ENCODE assay signal across 8 cellular contexts in the genomic region with DNA sequence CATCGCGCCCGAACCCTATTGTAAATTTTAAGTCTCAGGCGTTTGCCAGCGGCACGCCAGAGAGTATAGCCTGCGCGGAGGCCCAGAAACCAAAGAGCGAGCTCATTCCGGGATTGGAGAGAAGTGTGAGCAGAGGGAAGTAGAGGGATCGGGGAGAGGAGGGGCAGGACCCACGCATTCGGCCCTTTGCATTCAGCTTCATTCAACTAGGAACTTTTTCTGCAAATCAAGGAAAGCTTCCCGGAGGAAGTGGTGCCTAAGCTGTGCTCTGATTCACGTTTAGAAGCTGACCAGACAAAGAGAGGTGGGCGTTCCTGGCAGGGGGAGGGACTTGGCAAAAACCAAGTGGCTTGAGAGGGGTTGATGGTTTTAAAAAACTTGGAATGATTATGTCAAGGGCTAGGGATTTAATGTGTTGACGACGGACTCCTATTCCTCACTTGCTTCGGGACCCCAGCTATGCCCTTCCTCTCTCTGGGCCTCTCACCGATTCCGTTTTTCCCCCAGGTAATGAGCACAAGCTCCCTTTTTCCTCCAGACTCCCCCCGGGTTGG. TPM values are rescaled to one million over a fixed set of nuclear protein-coding genes. Genes with fewer than 3 reads are reported as not detected.
DNase-seq lines count a peak whose midpoint lies in the region; ATAC-seq, FAIRE-seq and TF ChIP-seq lines count a peak whose summit lies in the region.

No MANE protein-coding gene starts in this region.

- H3K4me2 ChIP-seq in OCI-LY1 (ENCODE audit: low read length) (peak overlapping the region; percentile 78), GM12878 (ENCODE audit: control insufficient read depth, insufficient read depth) (peak overlapping the region; percentile 72)

- H4K20me1 ChIP-seq in OCI-LY1 (ENCODE audit: insufficient read depth, low read length): no peaks in the 10 kb centered on the region
- peaks cover 10% of the 10 kb centered on the region for H4K20me1 ChIP-seq in GM12878 (ENCODE audit: control insufficient read depth, insufficient read depth)

- intact Hi-C loops in CD8-positive, alpha-beta T cell (cut with DNase I, micrococcal nuclease): loop anchor here (1.0 to 5.0 kb wide), 10 partner anchors 11 to 284 kb away; a partner anchor contains a TSS
- intact Hi-C loops in GM12878 (cut with micrococcal nuclease; ENCODE audit: unreplicated experiment): loop anchor here (1.0 to 5.0 kb wide), 4 partner anchors 36 to 191 kb away; a partner anchor contains a TSS

- no peak for TF ChIP-seq RAD21 in GM12878 (IDR thresholded peaks at IDR 0.05; ENCODE audit: insufficient read depth, low read depth, low read length)

- H3K36me3 ChIP-seq in CD8-positive, alpha-beta T cell (ENCODE audit: insufficient read depth, low read length): peaks cover 4% of the 10 kb centered on the region
- H3K36me3 ChIP-seq in HUES48 (ENCODE audit: control insufficient read depth, insufficient read depth, low read length) (peaks cover 15% of the 10 kb centered on the region), OCI-LY1 (ENCODE audit: insufficient read depth, low read length) (peaks cover 11% of the 10 kb centered on the region), GM12878 (ENCODE audit: control insufficient read depth in 2 of 2, insufficient read depth in 2 of 2, low read length in 1 of 2) (peaks cover 0 to 3% of the 10 kb centered on the region in 2 experiments; a peak in 3 of 4 replicates), iPS DF 6.9 (ENCODE audit: control insufficient read depth, insufficient read depth, low read length) (peaks cover 3% of the 10 kb centered on the region; the same call in 1 of the 2 replicates)

- H3K9ac ChIP-seq in HUES48 (ENCODE audit: low read depth, low read length) (peak overlapping the region; percentile 96), OCI-LY1 (ENCODE audit: low read length) (peak overlapping the region; percentile 85), GM12878 (ENCODE audit: control insufficient read depth, insufficient read depth, low read length) (peak overlapping the region; percentile 91)

- H3K79me2 ChIP-seq in OCI-LY1 (ENCODE audit: insufficient read depth, low read length) (peaks cover 30% of the 10 kb centered on the region), GM12878 (ENCODE audit: control insufficient read depth, insufficient read depth, low read length) (peaks cover 41% of the 10 kb centered on the region)

- RAD21 ChIA-PET in GM12878 (lab: Charles Lee; ENCODE audit: unreplicated experiment): interaction anchor here (0.7 to 8.6 kb wide), 17 partner anchors 11 to 496 kb away, joined by 3 to 131 read pairs (median 4); a partner anchor contains a TSS

- no peak for TF ChIP-seq CTCF in CD8-positive, alpha-beta T cell (IDR thresholded peaks at IDR 0.05)
- TF ChIP-seq CTCF in OCI-LY1 (IDR thresholded peaks at IDR 0.05; ENCODE audit: low read length) (no peak), GM12878 (IDR thresholded peaks at IDR 0.05 in 2 of 3, conservative IDR thresholded peaks at IDR 0.05 in 1 of 3; ENCODE audit: control insufficient read depth in 2 of 3, extremely low read depth in 1 of 3, insufficient read depth in 1 of 3, low read depth in 3 of 3, low read length in 3 of 3) (no peak)

- no TSS peak for BruUV-seq in GM12878 (replicated peaks; lab: Mats Ljungman, UMichigan)

- no peaks in the 10 kb centered on the region for H3K27me3 ChIP-seq in CD8-positive, alpha-beta T cell (ENCODE audit: insufficient read depth, low read length)
- H3K27me3 ChIP-seq in HUES48 (ENCODE audit: control insufficient read depth, insufficient read depth, low read length) (no peaks in the 10 kb centered on the region), OCI-LY1 (ENCODE audit: insufficient read depth, low read length) (no peaks in the 10 kb centered on the region), GM12878 (replicated peaks in 1 of 2; ENCODE audit: control insufficient read depth in 2 of 2, insufficient read depth in 2 of 2, low read length in 1 of 2) (no peaks in the 10 kb centered on the region), iPS DF 6.9 (ENCODE audit: control insufficient read depth, insufficient read depth, low read length) (no peaks in the 10 kb centered on the region)

- under 1% methylated on average over 22 of the region's 22 CpGs for WGBS in GM12878 (ENCODE audit: insufficient coverage, insufficient replicate concordance, low lambda C conversion rate, missing lambda C conversion rate)
- WGBS in iPS DF 6.9 (ENCODE audit: insufficient coverage, insufficient read length): no CpG with 5 or more reads among the region's 22 CpGs

- H3K9me3 ChIP-seq in CD8-positive, alpha-beta T cell (ENCODE audit: low read length): no peaks in the 10 kb centered on the region
- H3K9me3 ChIP-seq in HUES48 (ENCODE audit: control insufficient read depth, insufficient read depth, low read length): no peaks in the 10 kb centered on the region
- H3K9me3 ChIP-seq in OCI-LY1 (ENCODE audit: low read length): no peaks in the 10 kb centered on the region
- no peaks in the 10 kb centered on the region for H3K9me3 ChIP-seq in GM12878 (replicated peaks; ENCODE audit: control insufficient read depth, insufficient read depth, low read length)
- no peaks in the 10 kb centered on the region for H3K9me3 ChIP-seq in iPS DF 6.9 (ENCODE audit: control insufficient read depth, insufficient read depth, low read length)

- peak; percentile 5 for ATAC-seq in CD8-positive, alpha-beta T cell
- ATAC-seq in GM12878: peak; percentile 19
- ATAC-seq in HG02571 (IDR thresholded peaks at IDR 0.05; ENCODE audit: unreplicated experiment): no peak

- H3K4me1 Mint-ChIP-seq in CD8-positive, alpha-beta T cell (ENCODE audit: low read depth): peaks cover 43% of the 10 kb centered on the region

- H3K27me3 Mint-ChIP-seq in CD8-positive, alpha-beta T cell (ENCODE audit: low read depth): no peaks in the 10 kb centered on the region

- in situ Hi-C loops in GM18951 (cut with MboI; ENCODE audit: low sequenced_read_pairs, unreplicated experiment) (no loop called here), GM12878 (cut with MboI) (no loop called here)

- H3K4me1 ChIP-seq in CD8-positive, alpha-beta T cell (ENCODE audit: insufficient read depth, low read length): peaks cover 40% of the 10 kb centered on the region
- H3K4me1 ChIP-seq in HUES48 (ENCODE audit: control insufficient read depth, insufficient read depth, low read length) (peaks cover 19% of the 10 kb centered on the region), OCI-LY1 (ENCODE audit: insufficient read depth, low read length, severe bottlenecking) (peaks cover 68% of the 10 kb centered on the region), GM12878 (ENCODE audit: control insufficient read depth, insufficient read depth, low read length) (peaks cover 38% of the 10 kb centered on the region), iPS DF 6.9 (ENCODE audit: control insufficient read depth, insufficient read depth, low read length) (peaks cover 8% of the 10 kb centered on the region)

- FAIRE-seq in GM12878 (lab: Jason Lieb, UNC): no peak

- peak overlapping the region; percentile 99 for H3K4me3 Mint-ChIP-seq in CD8-positive, alpha-beta T cell

- peak in 2 of 7 experiments; percentile 44 to 65 for DNase-seq in CD8-positive, alpha-beta T cell
- peak; percentile 84 for DNase-seq in GM12878 (ENCODE audit: low read depth, low spot score)
- no peak for DNase-seq in iPS DF 6.9 (ENCODE audit: low read depth, low spot score)
- DNase-seq in skeletal muscle cell (ENCODE audit: low read depth): peak; percentile 74

- H2AFZ ChIP-seq in OCI-LY1 (ENCODE audit: low read length): no peak overlapping the region
- peak overlapping the region; percentile 95 for H2AFZ ChIP-seq in GM12878 (ENCODE audit: control insufficient read depth, low read depth, low read length)

- H3K9me3 Mint-ChIP-seq in CD8-positive, alpha-beta T cell: no peaks in the 10 kb centered on the region

- H3K27ac ChIP-seq in CD8-positive, alpha-beta T cell (ENCODE audit: low read depth, low read length): peak overlapping the region; percentile 86
- H3K27ac ChIP-seq in HUES48 (ENCODE audit: low read depth, low read length) (peak overlapping the region; percentile 96), OCI-LY1 (ENCODE audit: low read depth, low read length, poor library complexity, severe bottlenecking) (peak overlapping the region; percentile 92), GM12878 (ENCODE audit: control insufficient read depth, insufficient read depth) (peak overlapping the region; percentile 99), iPS DF 6.9 (ENCODE audit: low read length) (peak overlapping the region; percentile 61)

- POLR2A ChIA-PET in CD8-positive, alpha-beta T cell (lab: Charles Lee): interaction anchor here (1.0 to 5.1 kb wide), 17 partner anchors 11 to 223 kb away, joined by 3 to 29 read pairs (median 4); a partner anchor contains a TSS
- POLR2A ChIA-PET in GM12878 (lab: Charles Lee): interaction anchor here (0.5 to 11.2 kb wide), 28 partner anchors 10 to 718 kb away, joined by 3 to 200 read pairs (median 4); a partner anchor contains a TSS

- peak overlapping the region; percentile 99 for H3K27ac Mint-ChIP-seq in CD8-positive, alpha-beta T cell

- no peak for TF ChIP-seq EP300 in GM12878 (IDR thresholded peaks at IDR 0.05; ENCODE audit: borderline replicate concordance in 1 of 2, control insufficient read depth in 1 of 2, low read depth in 2 of 2, low read length in 2 of 2)

- no peaks in the 10 kb centered on the region for H3K9me2 ChIP-seq in OCI-LY1 (ENCODE audit: low read depth, low read length)

- peaks cover 6% of the 10 kb centered on the region; the same call in 1 of the 2 replicates for H3F3A ChIP-seq in OCI-LY1 (ENCODE audit: insufficient read depth, low read length)

- peak overlapping the region; percentile 83 for H3K4me3 ChIP-seq in CD8-positive, alpha-beta T cell (ENCODE audit: low read depth, low read length)
- H3K4me3 ChIP-seq in HUES48 (ENCODE audit: low read depth, low read length) (peak overlapping the region; percentile 67), OCI-LY1 (ENCODE audit: low read depth, low read length, poor library complexity, severe bottlenecking) (peak overlapping the region; percentile 89), GM12878 (peak overlapping the region; percentile 94), iPS DF 6.9 (ENCODE audit: low read length) (peak overlapping the region; percentile 69; the same call in 1 of the 2 replicates), skeletal muscle cell (ENCODE audit: low read depth, low read length) (peak overlapping the region; percentile 45)

- SMC1A ChIA-PET in GM12878 (lab: Charles Lee; ENCODE audit: uncharacterized antibody, unreplicated experiment): interaction anchor here (0.5 to 2.7 kb wide), 14 partner anchors 12 to 309 kb away, joined by 3 to 11 read pairs (median 3); a partner anchor contains a TSS

- CTCF ChIA-PET in CD8-positive, alpha-beta T cell (lab: Charles Lee): interaction anchor here (0.6 to 8.0 kb wide), 14 partner anchors 8 to 208 kb away, joined by 3 to 59 read pairs (median 4); a partner anchor contains a TSS
- CTCF ChIA-PET in GM12878 (lab: Yijun Ruan, JAX): interaction anchor here (1.1 to 10.5 kb wide), 9 partner anchors 10 to 203 kb away, joined by 3 to 130 read pairs (median 5); a partner anchor contains a TSS

- H3K36me3 Mint-ChIP-seq in CD8-positive, alpha-beta T cell: peaks cover 13% of the 10 kb centered on the region

- peak; percentile 92 for TF ChIP-seq POLR2A in GM18951 (IDR thresholded peaks at IDR 0.05; ENCODE audit: extremely low read depth, insufficient read depth, insufficient read length)
- peak; percentile 86 for TF ChIP-seq POLR2A in GM12878 (IDR thresholded peaks at IDR 0.05; ENCODE audit: low read depth, low read length)

RNA-seq across cellular contexts. Expression of a gene that starts 0.9 kb away (rescaled TPM):
- 10 to 100 TPM; 37.7 to 42.6 TPM for total RNA-seq in CD8-positive, alpha-beta T cell
- 251 and 266 TPM in 2 replicates for total RNA-seq in GM12878 (2013; cell fraction: nucleolus; rRNA removed)
- total RNA-seq in GM12878 (2014; rRNA removed) (589 and 611 TPM in 2 replicates), GM12878 (2014; rRNA removed; fragmentation: Illumina TruSeq; extraction: Trizol) (343 and 363 TPM in 2 replicates), GM12878 (2021) (432 and 437 TPM in 2 replicates)
- 189 TPM for polyA plus RNA-seq in GM12878 (2011; ENCODE audit: low read depth)
- polyA plus RNA-seq in GM12878 (2011; rRNA removed) (357 and 667 TPM in 2 replicates), GM12878 (2014; fragmentation: Illumina TruSeq; extraction: Trizol) (179 and 527 TPM in 2 replicates), GM12878 (2014; fragmentation: Nextera tagmentation; extraction: Ambion mirVana) (10 to 100 TPM; 19.9 to 50.5 TPM), GM12878 (2014; rRNA removed) (643 and 678 TPM in 2 replicates), GM12878 (2016; fragmentation: Nextera tagmentation; extraction: Ambion mirVana) (100 to 1,000 TPM; 441 to 447 TPM)
- 947 and 1,287 TPM in 2 replicates for polyA plus RNA-seq in GM12878 (2011; cell fraction: cytosol; rRNA removed)
- polyA plus RNA-seq in GM12878 (2011; cell fraction: nucleus; rRNA removed): 955 and 1,091 TPM in 2 replicates
- 311 and 317 TPM in 2 replicates for polyA plus RNA-seq in GM12878 (2012)
- polyA minus RNA-seq in GM12878 (2011; rRNA and poly(A)+ RNA removed): 734 and 867 TPM in 2 replicates
- 172 and 191 TPM in 2 replicates for polyA minus RNA-seq in GM12878 (2011; cell fraction: cytosol; rRNA and poly(A)+ RNA removed)
- polyA minus RNA-seq in GM12878 (2011; cell fraction: nucleus; rRNA and poly(A)+ RNA removed): 196 and 303 TPM in 2 replicates

RNA-seq across cellular contexts. Expression of a gene that starts 10.5 kb away (rescaled TPM):
- 10 to 100 TPM; 13.1 to 14.7 TPM for total RNA-seq in CD8-positive, alpha-beta T cell
- 7.0 and 8.2 TPM in 2 replicates for total RNA-seq in GM12878 (2013; cell fraction: nucleolus; rRNA removed)
- total RNA-seq in GM12878 (2014; rRNA removed) (48.7 and 66.9 TPM in 2 replicates), GM12878 (2014; rRNA removed; fragmentation: Illumina TruSeq; extraction: Trizol) (9.6 and 10.2 TPM in 2 replicates), GM12878 (2021) (81.9 and 83.5 TPM in 2 replicates)
- 45.1 TPM for polyA plus RNA-seq in GM12878 (2011; ENCODE audit: low read depth)
- polyA plus RNA-seq in GM12878 (2011; rRNA removed) (19.4 and 34.0 TPM in 2 replicates), GM12878 (2014; fragmentation: Illumina TruSeq; extraction: Trizol) (26.2 and 28.9 TPM in 2 replicates), GM12878 (2014; fragmentation: Nextera tagmentation; extraction: Ambion mirVana) (1 to 10 TPM; 1.8 to 7.9 TPM), GM12878 (2014; rRNA removed) (143 and 146 TPM in 2 replicates), GM12878 (2016; fragmentation: Nextera tagmentation; extraction: Ambion mirVana) (100 to 1,000 TPM in 1 of 2 experiments, 10 to 100 TPM in 1; 90.3 to 102 TPM)
- 63.0 and 82.8 TPM in 2 replicates for polyA plus RNA-seq in GM12878 (2011; cell fraction: cytosol; rRNA removed)
- polyA plus RNA-seq in GM12878 (2011; cell fraction: nucleus; rRNA removed): 60.4 and 63.6 TPM in 2 replicates
- 42.9 and 43.2 TPM in 2 replicates for polyA plus RNA-seq in GM12878 (2012)
- polyA minus RNA-seq in GM12878 (2011; rRNA and poly(A)+ RNA removed): 5.0 and 16.5 TPM in 2 replicates
- polyA minus RNA-seq in GM12878 (2011; cell fraction: cytosol; rRNA and poly(A)+ RNA removed): 13.9 and 16.9 TPM in 2 replicates
- polyA minus RNA-seq in GM12878 (2011; cell fraction: nucleus; rRNA and poly(A)+ RNA removed): 7.6 and 8.8 TPM in 2 replicates

RNA-seq across cellular contexts. Expression of a gene that starts 10.6 kb away (rescaled TPM):
- total RNA-seq in CD8-positive, alpha-beta T cell: 10 to 100 TPM; 92.0 to 99.5 TPM
- total RNA-seq in GM12878 (2013; cell fraction: nucleolus; rRNA removed): 31.4 and 47.6 TPM in 2 replicates
- 82.7 and 87.4 TPM in 2 replicates for total RNA-seq in GM12878 (2014; rRNA removed)
- 39.2 and 41.7 TPM in 2 replicates for total RNA-seq in GM12878 (2014; rRNA removed; fragmentation: Illumina TruSeq; extraction: Trizol)
- 93.8 and 110 TPM in 2 replicates for total RNA-seq in GM12878 (2021)
- 48.7 TPM for polyA plus RNA-seq in GM12878 (2011; ENCODE audit: low read depth)
- 39.9 and 68.7 TPM in 2 replicates for polyA plus RNA-seq in GM12878 (2011; rRNA removed)
- 114 and 137 TPM in 2 replicates for polyA plus RNA-seq in GM12878 (2011; cell fraction: cytosol; rRNA removed)
- 145 and 206 TPM in 2 replicates for polyA plus RNA-seq in GM12878 (2011; cell fraction: nucleus; rRNA removed)
- 105 and 125 TPM in 2 replicates for polyA plus RNA-seq in GM12878 (2012)
- 25.2 and 83.2 TPM in 2 replicates for polyA plus RNA-seq in GM12878 (2014; fragmentation: Illumina TruSeq; extraction: Trizol)
- 10 to 100 TPM in 1 of 2 experiments, 1 to 10 TPM in 1; 5.5 to 17.2 TPM for polyA plus RNA-seq in GM12878 (2014; fragmentation: Nextera tagmentation; extraction: Ambion mirVana)
- polyA plus RNA-seq in GM12878 (2014; rRNA removed): 109 and 140 TPM in 2 replicates
- 10 to 100 TPM; 51.1 to 58.1 TPM for polyA plus RNA-seq in GM12878 (2016; fragmentation: Nextera tagmentation; extraction: Ambion mirVana)
- polyA minus RNA-seq in GM12878 (2011; rRNA and poly(A)+ RNA removed): 26.8 and 55.4 TPM in 2 replicates
- polyA minus RNA-seq in GM12878 (2011; cell fraction: cytosol; rRNA and poly(A)+ RNA removed): 22.6 and 37.9 TPM in 2 replicates
- polyA minus RNA-seq in GM12878 (2011; cell fraction: nucleus; rRNA and poly(A)+ RNA removed): 18.3 and 35.4 TPM in 2 replicates

RNA-seq across cellular contexts. Expression of a gene that starts 13.2 kb away (rescaled TPM):
- 1 to 10 TPM; 1.2 to 2.5 TPM for total RNA-seq in CD8-positive, alpha-beta T cell
- 12.9 and 13.0 TPM in 2 replicates for total RNA-seq in GM12878 (2013; cell fraction: nucleolus; rRNA removed)
- 1.6 and 2.1 TPM in 2 replicates for total RNA-seq in GM12878 (2014; rRNA removed)
- 0.81 and 0.92 TPM in 2 replicates for total RNA-seq in GM12878 (2014; rRNA removed; fragmentation: Illumina TruSeq; extraction: Trizol)
- total RNA-seq in GM12878 (2021): 4.5 and 5.4 TPM in 2 replicates
- 0.70 TPM for polyA plus RNA-seq in GM12878 (2011; ENCODE audit: low read depth)
- 0.55 and 1.6 TPM in 2 replicates for polyA plus RNA-seq in GM12878 (2011; rRNA removed)
- 2.3 and 4.9 TPM in 2 replicates for polyA plus RNA-seq in GM12878 (2011; cell fraction: cytosol; rRNA removed)
- polyA plus RNA-seq in GM12878 (2011; cell fraction: nucleus; rRNA removed): 81.8 and 81.9 TPM in 2 replicates
- 1.8 and 3.6 TPM in 2 replicates for polyA plus RNA-seq in GM12878 (2012)
- polyA plus RNA-seq in GM12878 (2014; fragmentation: Illumina TruSeq; extraction: Trizol): 0.29 and 1.2 TPM in 2 replicates
- polyA plus RNA-seq in GM12878 (2014; fragmentation: Nextera tagmentation; extraction: Ambion mirVana): under 1 TPM in 1 of 2 experiments, not detected in 1; 0.05 TPM
- polyA plus RNA-seq in GM12878 (2014; rRNA removed): 6.0 and 6.4 TPM in 2 replicates
- under 1 TPM; 0.76 to 0.78 TPM for polyA plus RNA-seq in GM12878 (2016; fragmentation: Nextera tagmentation; extraction: Ambion mirVana)
- polyA minus RNA-seq in GM12878 (2011; rRNA and poly(A)+ RNA removed): 0.59 and 1.9 TPM in 2 replicates
- 0.73 and 0.80 TPM in 2 replicates for polyA minus RNA-seq in GM12878 (2011; cell fraction: cytosol; rRNA and poly(A)+ RNA removed)
- 7.7 and 14.7 TPM in 2 replicates for polyA minus RNA-seq in GM12878 (2011; cell fraction: nucleus; rRNA and poly(A)+ RNA removed)

RNA-seq across cellular contexts. Expression of a gene that starts 14.7 kb away (rescaled TPM):
- total RNA-seq in CD8-positive, alpha-beta T cell: under 1 TPM in 1 of 2 experiments, not detected in 1; 0.65 TPM
- total RNA-seq in GM12878 (2013; cell fraction: nucleolus; rRNA removed): 0.27 TPM in 1 of 2 replicates, not detected in the other
- total RNA-seq in GM12878 (2014; rRNA removed): 0.54 and 0.56 TPM in 2 replicates
- 0.04 TPM in 1 of 2 replicates, not detected in the other for total RNA-seq in GM12878 (2014; rRNA removed; fragmentation: Illumina TruSeq; extraction: Trizol)
- total RNA-seq in GM12878 (2021): 0.21 and 0.80 TPM in 2 replicates
- not detected for polyA plus RNA-seq in GM12878 (2011; ENCODE audit: low read depth)
- polyA plus RNA-seq in GM12878 (2011; rRNA removed): not detected in 2 replicates
- polyA plus RNA-seq in GM12878 (2011; cell fraction: cytosol; rRNA removed): 0.12 TPM in 1 of 2 replicates, not detected in the other
- polyA plus RNA-seq in GM12878 (2011; cell fraction: nucleus; rRNA removed): 1.0 and 1.4 TPM in 2 replicates
- polyA plus RNA-seq in GM12878 (2012): 0.11 and 0.38 TPM in 2 replicates
- polyA plus RNA-seq in GM12878 (2014; fragmentation: Illumina TruSeq; extraction: Trizol): 0.26 and 0.71 TPM in 2 replicates
- not detected for polyA plus RNA-seq in GM12878 (2014; fragmentation: Nextera tagmentation; extraction: Ambion mirVana)
- 0.29 and 0.57 TPM in 2 replicates for polyA plus RNA-seq in GM12878 (2014; rRNA removed)
- polyA plus RNA-seq in GM12878 (2016; fragmentation: Nextera tagmentation; extraction: Ambion mirVana): under 1 TPM; 0.20 to 0.21 TPM
- polyA minus RNA-seq in GM12878 (2011; rRNA and poly(A)+ RNA removed): 0.41 TPM in 1 of 2 replicates, not detected in the other
- not detected in 2 replicates for polyA minus RNA-seq in GM12878 (2011; cell fraction: cytosol; rRNA and poly(A)+ RNA removed)
- polyA minus RNA-seq in GM12878 (2011; cell fraction: nucleus; rRNA and poly(A)+ RNA removed): not detected in 2 replicates

Comparison
In these comparisons a context has a peak if more than half of its experiments do, and no peak if none do; other contexts are left out.
1. RNA of a gene that starts 0.9 kb away (total RNA-seq): 251 to 611 TPM in GM12878; 37.7 to 42.6 TPM in CD8-positive, alpha-beta T cell; every median in the first group is over 4 times any median in the second.
2. Peak in every context shown above with its lines, with median percentiles within 50 percentile points of each other: H3K27ac ChIP-seq, H3K4me3 ChIP-seq and H3K9ac ChIP-seq.